ENCODE assay signal across 1 cellular context in the genomic region with DNA sequence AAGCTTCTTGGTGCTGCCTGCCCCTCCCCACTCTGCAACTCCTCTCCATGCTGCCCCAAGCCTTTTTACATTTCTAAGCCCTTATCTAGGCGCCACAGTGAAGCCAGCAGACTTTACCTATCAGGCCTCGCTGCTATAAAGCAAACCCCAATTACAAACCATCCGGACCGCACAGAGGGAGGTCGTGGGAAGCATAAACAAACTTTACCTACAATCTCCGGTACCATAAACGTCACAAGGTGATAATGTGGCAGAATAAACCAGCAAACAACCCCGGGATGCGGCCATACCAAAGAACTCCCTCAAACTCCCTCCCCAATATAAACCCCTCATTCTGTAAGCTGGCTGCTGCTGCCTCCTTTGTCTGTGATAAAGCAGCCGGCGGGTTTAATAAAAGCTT.
TF ChIP-seq lines count a peak whose summit lies in the region.

No MANE protein-coding gene starts in this region.

TF ChIP-seq in K562, 482 proteins besides CTCF, POLR2A, EP300 and RAD21 (continued from another document and continues in another):
- TF ChIP-seq ZNF316 (IDR thresholded peaks at IDR 0.05), result no peak
- peak; percentile 59; the same call in 1 of the 2 replicates for TF ChIP-seq TEAD4 (IDR thresholded peaks at IDR 0.05; ENCODE audit: low read length)
- no peak for TF ChIP-seq TEAD4 (CRISPR knock-in tag; IDR thresholded peaks at IDR 0.05; ENCODE audit: borderline replicate concordance)
- no peak for TF ChIP-seq ZBTB9 (CRISPR knock-in tag; IDR thresholded peaks at IDR 0.05)
- TF ChIP-seq ARID1B (IDR thresholded peaks at IDR 0.05), result peak; percentile 75
- TF ChIP-seq HMG20B (CRISPR knock-in tag; IDR thresholded peaks at IDR 0.05), result no peak
- no peak for TF ChIP-seq XRCC5 (IDR thresholded peaks at IDR 0.05; ENCODE audit: low read depth, low read length)
- peak; percentile 66 for TF ChIP-seq TCF3 (CRISPR knock-in tag; IDR thresholded peaks at IDR 0.05)
- 0 out of 2 replicates have a peak, but pooled peaks have one; percentile 18 for TF ChIP-seq STAT5A (IDR thresholded peaks at IDR 0.05; ENCODE audit: borderline replicate concordance, low read length)
- TF ChIP-seq ZNF24 (IDR thresholded peaks at IDR 0.05), result no peak
- no peak for TF ChIP-seq YBX1 (IDR thresholded peaks at IDR 0.05)
- no peak for TF ChIP-seq SMAD3 (CRISPR knock-in tag; conservative IDR thresholded peaks at IDR 0.05)
- TF ChIP-seq ZNF253 (CRISPR knock-in tag; conservative IDR thresholded peaks at IDR 0.05), result no peak
- no peak for TF ChIP-seq KLF10 (CRISPR knock-in tag; IDR thresholded peaks at IDR 0.05)
- peak; percentile 52 to 58 for TF ChIP-seq KDM1A (IDR thresholded peaks at IDR 0.05)
- TF ChIP-seq ZNF695 (CRISPR knock-in tag; IDR thresholded peaks at IDR 0.05), result no peak
- TF ChIP-seq NR0B1 (IDR thresholded peaks at IDR 0.05; ENCODE audit: partially characterized antibody), result no peak
- TF ChIP-seq, protein P1, sequence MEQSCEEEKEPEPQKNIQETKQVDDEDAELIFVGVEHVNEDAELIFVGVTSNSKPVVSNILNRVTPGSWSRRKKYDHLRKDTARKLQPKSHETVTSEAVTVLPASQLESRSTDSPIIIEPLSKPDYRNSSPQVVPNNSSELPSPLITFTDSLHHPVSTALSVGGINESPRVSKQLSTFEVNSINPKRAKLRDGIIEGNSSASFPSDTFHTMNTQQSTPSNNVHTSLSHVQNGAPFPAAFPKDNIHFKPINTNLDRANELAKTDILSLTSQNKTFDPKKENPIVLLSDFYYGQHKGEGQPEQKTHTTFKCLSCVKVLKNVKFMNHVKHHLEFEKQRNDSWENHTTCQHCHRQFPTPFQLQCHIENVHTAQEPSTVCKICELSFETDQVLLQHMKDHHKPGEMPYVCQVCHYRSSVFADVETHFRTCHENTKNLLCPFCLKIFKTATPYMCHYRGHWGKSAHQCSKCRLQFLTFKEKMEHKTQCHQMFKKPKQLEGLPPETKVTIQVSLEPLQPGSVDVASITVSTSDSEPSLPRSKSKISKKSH (CRISPR knock-in tag; IDR thresholded peaks at IDR 0.05), result no peak
- TF ChIP-seq ZNF699 (CRISPR knock-in tag; IDR thresholded peaks at IDR 0.05; ENCODE audit: insufficient replicate concordance), result no peak
- TF ChIP-seq FOXP1 (CRISPR knock-in tag; IDR thresholded peaks at IDR 0.05), result no peak
- no peak for TF ChIP-seq ZNF507 (tag; conservative IDR thresholded peaks at IDR 0.05)
- TF ChIP-seq ZSCAN32 (CRISPR knock-in tag; IDR thresholded peaks at IDR 0.05), result no peak
- no peak for TF ChIP-seq NFXL1 (CRISPR knock-in tag; IDR thresholded peaks at IDR 0.05)
- TF ChIP-seq NFE2 (IDR thresholded peaks at IDR 0.05; ENCODE audit: low read depth), result no peak
- TF ChIP-seq CREBBP (IDR thresholded peaks at IDR 0.05; ENCODE audit: low read depth, low read length), result no peak
- TF ChIP-seq CBFA2T3 (IDR thresholded peaks at IDR 0.05), result peak; percentile 82
- TF ChIP-seq SMC3 (conservative IDR thresholded peaks at IDR 0.05; ENCODE audit: insufficient read depth, low read depth, low read length), result no peak
- TF ChIP-seq CBFA2T2 (conservative IDR thresholded peaks at IDR 0.05), result peak; percentile 75
- TF ChIP-seq ZNF445 (CRISPR knock-in tag; IDR thresholded peaks at IDR 0.05; ENCODE audit: low read depth), result no peak
- no peak for TF ChIP-seq PYGO2 (tag; IDR thresholded peaks at IDR 0.05)
- TF ChIP-seq ZBTB1 (CRISPR knock-in tag; IDR thresholded peaks at IDR 0.05; ENCODE audit: borderline replicate concordance, low read depth), result no peak
- no peak for TF ChIP-seq MCM5 (IDR thresholded peaks at IDR 0.05; ENCODE audit: low read depth)
- TF ChIP-seq FOXA1 (IDR thresholded peaks at IDR 0.05; ENCODE audit: borderline replicate concordance), result no peak
- TF ChIP-seq, protein P2, sequence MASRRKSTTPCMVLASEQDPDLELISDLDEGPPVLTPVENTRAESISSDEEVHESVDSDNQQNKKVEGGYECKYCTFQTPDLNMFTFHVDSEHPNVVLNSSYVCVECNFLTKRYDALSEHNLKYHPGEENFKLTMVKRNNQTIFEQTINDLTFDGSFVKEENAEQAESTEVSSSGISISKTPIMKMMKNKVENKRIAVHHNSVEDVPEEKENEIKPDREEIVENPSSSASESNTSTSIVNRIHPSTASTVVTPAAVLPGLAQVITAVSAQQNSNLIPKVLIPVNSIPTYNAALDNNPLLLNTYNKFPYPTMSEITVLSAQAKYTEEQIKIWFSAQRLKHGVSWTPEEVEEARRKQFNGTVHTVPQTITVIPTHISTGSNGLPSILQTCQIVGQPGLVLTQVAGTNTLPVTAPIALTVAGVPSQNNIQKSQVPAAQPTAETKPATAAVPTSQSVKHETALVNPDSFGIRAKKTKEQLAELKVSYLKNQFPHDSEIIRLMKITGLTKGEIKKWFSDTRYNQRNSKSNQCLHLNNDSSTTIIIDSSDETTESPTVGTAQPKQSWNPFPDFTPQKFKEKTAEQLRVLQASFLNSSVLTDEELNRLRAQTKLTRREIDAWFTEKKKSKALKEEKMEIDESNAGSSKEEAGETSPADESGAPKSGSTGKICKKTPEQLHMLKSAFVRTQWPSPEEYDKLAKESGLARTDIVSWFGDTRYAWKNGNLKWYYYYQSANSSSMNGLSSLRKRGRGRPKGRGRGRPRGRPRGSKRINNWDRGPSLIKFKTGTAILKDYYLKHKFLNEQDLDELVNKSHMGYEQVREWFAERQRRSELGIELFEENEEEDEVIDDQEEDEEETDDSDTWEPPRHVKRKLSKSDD (conservative IDR thresholded peaks at IDR 0.05; ENCODE audit: low read length), result no peak
- no peak for TF ChIP-seq MXD1 (CRISPR knock-in tag; IDR thresholded peaks at IDR 0.05; ENCODE audit: borderline replicate concordance, poor library complexity, severe bottlenecking)
- no peak for TF ChIP-seq ZNF512 (tag; IDR thresholded peaks at IDR 0.05)
- no peak for TF ChIP-seq ZNF75A (CRISPR knock-in tag; IDR thresholded peaks at IDR 0.05)
- TF ChIP-seq SREBF2 (CRISPR knock-in tag; IDR thresholded peaks at IDR 0.05), result no peak
- no peak for TF ChIP-seq ESRRA (IDR thresholded peaks at IDR 0.05; ENCODE audit: borderline replicate concordance, low read depth)
- TF ChIP-seq PTBP1 (IDR thresholded peaks at IDR 0.05; ENCODE audit: low read depth, low read length), result no peak
- TF ChIP-seq ELF2 (CRISPR knock-in tag; IDR thresholded peaks at IDR 0.05), result no peak
- no peak for TF ChIP-seq ESRRB (CRISPR knock-in tag; IDR thresholded peaks at IDR 0.05; ENCODE audit: borderline replicate concordance)
- TF ChIP-seq ZNF121 (CRISPR knock-in tag; conservative IDR thresholded peaks at IDR 0.05), result peak; percentile 42
- TF ChIP-seq, protein P3, sequence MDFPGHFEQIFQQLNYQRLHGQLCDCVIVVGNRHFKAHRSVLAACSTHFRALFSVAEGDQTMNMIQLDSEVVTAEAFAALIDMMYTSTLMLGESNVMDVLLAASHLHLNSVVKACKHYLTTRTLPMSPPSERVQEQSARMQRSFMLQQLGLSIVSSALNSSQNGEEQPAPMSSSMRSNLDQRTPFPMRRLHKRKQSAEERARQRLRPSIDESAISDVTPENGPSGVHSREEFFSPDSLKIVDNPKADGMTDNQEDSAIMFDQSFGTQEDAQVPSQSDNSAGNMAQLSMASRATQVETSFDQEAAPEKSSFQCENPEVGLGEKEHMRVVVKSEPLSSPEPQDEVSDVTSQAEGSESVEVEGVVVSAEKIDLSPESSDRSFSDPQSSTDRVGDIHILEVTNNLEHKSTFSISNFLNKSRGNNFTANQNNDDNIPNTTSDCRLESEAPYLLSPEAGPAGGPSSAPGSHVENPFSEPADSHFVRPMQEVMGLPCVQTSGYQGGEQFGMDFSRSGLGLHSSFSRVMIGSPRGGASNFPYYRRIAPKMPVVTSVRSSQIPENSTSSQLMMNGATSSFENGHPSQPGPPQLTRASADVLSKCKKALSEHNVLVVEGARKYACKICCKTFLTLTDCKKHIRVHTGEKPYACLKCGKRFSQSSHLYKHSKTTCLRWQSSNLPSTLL (IDR thresholded peaks at IDR 0.05), result no peak
- no peak for TF ChIP-seq RBM15 (IDR thresholded peaks at IDR 0.05; ENCODE audit: insufficient read depth, low read length)
- TF ChIP-seq MED1 (CRISPR knock-in tag; IDR thresholded peaks at IDR 0.05; ENCODE audit: borderline replicate concordance), result no peak
- TF ChIP-seq NCOR1 (IDR thresholded peaks at IDR 0.05), result peak; percentile 57; the same call in 1 of the 2 replicates
- TF ChIP-seq RBM17 (IDR thresholded peaks at IDR 0.05; ENCODE audit: borderline replicate concordance, low read depth, low read length), result no peak
- no peak for TF ChIP-seq ELK3 (CRISPR knock-in tag; IDR thresholded peaks at IDR 0.05)
- no peak for TF ChIP-seq TCF7L2 (IDR thresholded peaks at IDR 0.05; ENCODE audit: low read depth, low read length)
- TF ChIP-seq ZNF134 (CRISPR knock-in tag; conservative IDR thresholded peaks at IDR 0.05), result no peak
- TF ChIP-seq SNRNP70 (optimal IDR thresholded peaks at IDR 0.05; ENCODE audit: low read depth, low read length), result no peak
- no peak for TF ChIP-seq BCL6 (CRISPR knock-in tag; IDR thresholded peaks at IDR 0.05)
- 0 out of 2 replicates have a peak, but pooled peaks have one; percentile 34 for TF ChIP-seq SMARCE1 (IDR thresholded peaks at IDR 0.05)
- no peak for TF ChIP-seq TCF15 (CRISPR knock-in tag; IDR thresholded peaks at IDR 0.05)
- 0 out of 2 replicates have a peak, but pooled peaks have one; percentile 12 for TF ChIP-seq PHF21A (IDR thresholded peaks at IDR 0.05; ENCODE audit: borderline replicate concordance, low read depth)
- TF ChIP-seq ZFX (CRISPR knock-in tag; IDR thresholded peaks at IDR 0.05), result no peak
- no peak for TF ChIP-seq PHF20 (IDR thresholded peaks at IDR 0.05; ENCODE audit: partially characterized antibody)
- no peak for TF ChIP-seq ZNF197 (CRISPR knock-in tag; IDR thresholded peaks at IDR 0.05; ENCODE audit: low read depth)
- TF ChIP-seq BRD4 (IDR thresholded peaks at IDR 0.05), result no peak
- no peak for TF ChIP-seq EHMT2 (IDR thresholded peaks at IDR 0.05)
- no peak for TF ChIP-seq NCOA2 (IDR thresholded peaks at IDR 0.05; ENCODE audit: partially characterized antibody in 2 of 2)
- TF ChIP-seq MYBL2 (IDR thresholded peaks at IDR 0.05; ENCODE audit: low read depth), result no peak
- no peak for TF ChIP-seq MYBL2 (CRISPR knock-in tag; IDR thresholded peaks at IDR 0.05; ENCODE audit: borderline replicate concordance)
- no peak for TF ChIP-seq SMARCB1 (IDR thresholded peaks at IDR 0.05; ENCODE audit: insufficient read length, low read depth)
- TF ChIP-seq NFRKB (IDR thresholded peaks at IDR 0.05; ENCODE audit: low read depth), result no peak
- TF ChIP-seq ASH1L (IDR thresholded peaks at IDR 0.05; ENCODE audit: borderline replicate concordance, low read depth, partially characterized antibody), result no peak
